In genomic region chr20:41540459-41540858, GRCh38 we compare ENCODE assay signal across 21 cellular contexts.
DNase-seq lines count a peak whose midpoint lies in the region; ATAC-seq, FAIRE-seq and TF ChIP-seq lines count a peak whose summit lies in the region.
"Had no signal": no experiment of that assay in that cellular context is flagged by ENCODE, and none has a peak within 500 bp of the region (broad histone marks: within the 10 kb centered on the region; RNA-seq: fewer than 3 reads in every experiment).

No MANE protein-coding gene starts in this region.

- H4K20me1 ChIP-seq in HepG2 (ENCODE audit: insufficient read depth, low read length): peaks cover 9% of the 10 kb centered on the region; the same call in 1 of the 2 replicates
- peaks cover 5% of the 10 kb centered on the region; the same call in 1 of the 2 replicates for H4K20me1 ChIP-seq in GM23248 (ENCODE audit: insufficient read depth)

- DNase-seq in HuH-7 (ENCODE audit: low spot score) (peak; percentile 21), RWPE2 (ENCODE audit: low spot score) (no peak), HepG2 (ENCODE audit: low spot score) (peak; percentile 45), GM23248 (no peak), dermis blood vessel endothelial cell (no peak), cerebellar cortex (ENCODE audit: low spot score) (no peak)
- DNase-seq: AML-193, DMS 273 treated with DMSO at 0.1 percent for 48 hours, Kasumi-1, NCI-H1436, NCI-H2029, NCI-H2171, NCI-H446, OCI-M1, RPMI8226, SIG-M5, T-helper 1 cell had no signal

- H3F3A ChIP-seq in GM23248 (ENCODE audit: insufficient read depth): no peaks in the 10 kb centered on the region

- FAIRE-seq in HepG2 (lab: Jason Lieb, UNC): peak; percentile 46
- FAIRE-seq: G401.6 had no signal

- no peak for TF ChIP-seq EP300 in HepG2 (IDR thresholded peaks at IDR 0.05; ENCODE audit: low read depth in 2 of 2, low read length in 2 of 2)
- TF ChIP-seq EP300 in HepG2 (CRISPR knock-in tag; IDR thresholded peaks at IDR 0.05; ENCODE audit: borderline replicate concordance): no peak

- TF ChIP-seq CTCF in RWPE2 (IDR thresholded peaks at IDR 0.05; ENCODE audit: poor library complexity, severe bottlenecking) (no peak), HepG2 (CRISPR knock-in tag; IDR thresholded peaks at IDR 0.05) (peak; percentile 55)

- no TSS peak for BruUV-seq in HepG2 (replicated peaks; lab: Mats Ljungman, UMichigan)

- 0 out of 3 replicates have a peak, but pooled peaks have one; percentile 10 for ATAC-seq in RWPE2 (ENCODE audit: low read depth)
- ATAC-seq in HepG2: no peak
- ATAC-seq in GM21576 (IDR thresholded peaks at IDR 0.05; ENCODE audit: unreplicated experiment): no peak

- H3K9me3 ChIP-seq in RWPE2 (ENCODE audit: severe bottlenecking) (peaks cover 4% of the 10 kb centered on the region), HepG2 (ENCODE audit: low read length) (0 out of 2 replicates have a peak, but pooled peaks cover 5% of the 10 kb centered on the region), GM23248 (ENCODE audit: low read depth) (no peaks in the 10 kb centered on the region)

- no peaks in the 10 kb centered on the region for H3K4me1 ChIP-seq in RWPE2 (ENCODE audit: insufficient read depth, poor library complexity, severe bottlenecking)
- H3K4me1 ChIP-seq in HepG2 (ENCODE audit: insufficient read depth, low read length): peaks cover 65% of the 10 kb centered on the region
- peaks cover 10% of the 10 kb centered on the region; the same call in 1 of the 2 replicates for H3K4me1 ChIP-seq in GM23248 (ENCODE audit: insufficient read depth)
- H3K4me1 ChIP-seq: HAP-1 had no signal

- 61% methylated on average over 3 of the region's 3 CpGs for WGBS in HepG2 (ENCODE audit: low lambda C conversion rate)
- 64 to 67% methylated on average over 3 of the region's 3 CpGs for WGBS in GM23248 (ENCODE audit: low coverage in 1 of 2, low lambda C conversion rate in 2 of 2, missing lambda C conversion rate in 2 of 2), 2 experiments

- no peak for TF ChIP-seq POLR2A in HepG2 (IDR thresholded peaks at IDR 0.05; ENCODE audit: insufficient read depth in 1 of 2, low read depth in 2 of 2, low read length in 2 of 2)

- H3K9ac ChIP-seq in HepG2 (ENCODE audit: insufficient read depth, low read depth, low read length) (no peak overlapping the region), GM23248 (no peak overlapping the region)

- peak overlapping the region; percentile 50 for H3K4me2 ChIP-seq in HepG2 (ENCODE audit: low read depth, low read length)
- H3K4me2 ChIP-seq in GM23248 (ENCODE audit: unreplicated experiment): no peak overlapping the region

- H3K79me2 ChIP-seq in HepG2 (ENCODE audit: insufficient read depth, low read length): peaks cover 67% of the 10 kb centered on the region
- peaks cover 56% of the 10 kb centered on the region for H3K79me2 ChIP-seq in GM23248 (ENCODE audit: insufficient read depth)

- intact Hi-C loops in HepG2 (cut with micrococcal nuclease; ENCODE audit: unreplicated experiment): no loop called here

- no peaks in the 10 kb centered on the region for H3K9me2 ChIP-seq in GM23248 (ENCODE audit: insufficient read depth)

- H2AFZ ChIP-seq in HepG2 (ENCODE audit: low read length) (no peak overlapping the region), GM23248 (no peak overlapping the region)

- CTCF ChIA-PET in HepG2 (lab: Yijun Ruan, JAX; ENCODE audit: low intra/inter-chr PET ratio, low total read pairs): no interaction called here

- H3K27me3 ChIP-seq in RWPE2 (ENCODE audit: insufficient read depth, poor library complexity, severe bottlenecking): no peaks in the 10 kb centered on the region
- H3K27me3 ChIP-seq in HepG2 (ENCODE audit: control insufficient read depth in 1 of 2, insufficient read depth in 2 of 2, low read length in 2 of 2): no peaks in the 10 kb centered on the region
- no peaks in the 10 kb centered on the region for H3K27me3 ChIP-seq in GM23248 (replicated peaks; ENCODE audit: insufficient read depth)

- H3K36me3 ChIP-seq in RWPE2 (ENCODE audit: low read depth) (peaks cover 4% of the 10 kb centered on the region; the same call in 1 of the 2 replicates), HepG2 (replicated peaks in 1 of 2; ENCODE audit: control insufficient read depth in 1 of 2, insufficient read depth in 2 of 2, low read length in 2 of 2) (no peaks in the 10 kb centered on the region), GM23248 (ENCODE audit: low read depth) (peaks cover 7% of the 10 kb centered on the region; the same call in 1 of the 2 replicates)

- in situ Hi-C loops in HepG2 (cut with HindIII; ENCODE audit: extremely low pct_ligation_motif_present, low pct_unique_long_range_greater_than_20kb) (no loop called here), GM23248 (cut with MboI) (no loop called here)

- POLR2A ChIA-PET in HepG2 (lab: Yijun Ruan, JAX): interaction anchor here (1.1 to 3.1 kb wide), 2 partner anchors 12 to 78 kb away, joined by 3 to 14 read pairs; partner anchors contain the start of gene CHD6

- H3K27ac ChIP-seq in RWPE2 (ENCODE audit: poor library complexity, severe bottlenecking) (no peak overlapping the region), HepG2 (ENCODE audit: extremely low read length, insufficient read depth, low read length) (peak overlapping the region; percentile 0), GM23248 (no peak overlapping the region)
- H3K27ac ChIP-seq: HL-60 had no signal

- no peak overlapping the region for H3K4me3 ChIP-seq in RWPE2 (ENCODE audit: severe bottlenecking)
- no peak overlapping the region for H3K4me3 ChIP-seq in HepG2 (replicated peaks in 1 of 3; ENCODE audit: insufficient read depth in 1 of 3, low read depth in 2 of 3, low read length in 3 of 3)
- no peak overlapping the region for H3K4me3 ChIP-seq in GM23248
- H3K4me3 ChIP-seq: HAP-1 had no signal

- 0 out of 2 replicates have a peak, but pooled peaks have one; percentile 15 for TF ChIP-seq RAD21 in HepG2 (CRISPR knock-in tag; IDR thresholded peaks at IDR 0.05)

TF ChIP-seq in HepG2, 621 proteins besides CTCF, POLR2A, EP300 and RAD21 (continues in another document):
- 0 out of 2 replicates have a peak, but pooled peaks have one; percentile 18 for TF ChIP-seq IKZF5 (CRISPR knock-in tag; IDR thresholded peaks at IDR 0.05)
- no peak for TF ChIP-seq ZKSCAN8 (CRISPR knock-in tag; IDR thresholded peaks at IDR 0.05; ENCODE audit: borderline replicate concordance)
- no peak for TF ChIP-seq DDIT3 (CRISPR knock-in tag; IDR thresholded peaks at IDR 0.05)
- no peak for TF ChIP-seq ZNF609 (CRISPR knock-in tag; IDR thresholded peaks at IDR 0.05; ENCODE audit: borderline replicate concordance)
- TF ChIP-seq SSRP1 (CRISPR knock-in tag; IDR thresholded peaks at IDR 0.05): no peak
- no peak for TF ChIP-seq ARHGAP35 (CRISPR knock-in tag; IDR thresholded peaks at IDR 0.05; ENCODE audit: borderline replicate concordance)
- TF ChIP-seq ZSCAN5A (CRISPR knock-in tag; IDR thresholded peaks at IDR 0.05; ENCODE audit: borderline replicate concordance): no peak

Comparison
In these comparisons a context has a peak if more than half of its experiments do, and no peak if none do; other contexts are left out.
1. DNase-seq: peak in HuH-7 (single experiment) and HepG2 (single experiment); none in RWPE2 (single experiment), GM23248 (single experiment), dermis blood vessel endothelial cell (single experiment) and cerebellar cortex (single experiment).